Comparison of ENCODE assay signal across 37 cellular contexts in the genomic region with DNA sequence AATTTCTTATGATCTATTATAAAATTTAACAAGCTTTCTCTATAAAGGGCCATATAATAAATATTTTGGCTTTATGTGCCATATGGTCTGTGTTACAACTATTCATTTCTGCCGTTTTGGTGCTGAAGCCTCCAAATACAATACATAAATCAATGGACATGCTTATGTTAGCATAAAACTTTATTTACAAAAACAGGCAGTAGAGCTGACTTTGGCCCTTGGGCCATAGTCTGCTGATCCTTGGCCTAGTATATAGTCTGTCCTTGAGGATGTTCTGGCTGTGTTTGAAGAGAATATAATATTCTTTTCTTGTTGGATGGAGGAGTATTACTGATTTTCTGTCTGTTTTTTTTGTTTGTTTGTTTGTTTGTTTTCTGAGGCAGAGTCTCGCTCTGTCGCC.
DNase-seq lines count a peak whose midpoint lies in the region; ATAC-seq, FAIRE-seq and TF ChIP-seq lines count a peak whose summit lies in the region.
"Had no signal": no experiment of that assay in that cellular context is flagged by ENCODE, and none has a peak within 500 bp of the region (broad histone marks: within the 10 kb centered on the region; RNA-seq: fewer than 3 reads in every experiment).

No MANE protein-coding gene starts in this region.

- peak overlapping the region; percentile 44 for H3K27ac Mint-ChIP-seq in stimulated activated naive B cell treated with anti-CD40 and anti-IgM and Interleukin-4, amounts not matched to agents 10 μg/mL and 1 μg/mL and 100 μg/mL, for 72 hours
- H3K27ac Mint-ChIP-seq: B cell; CD4-positive, alpha-beta memory T cell; CD4-positive, alpha-beta T cell; CD4-positive, CD25-positive, alpha-beta regulatory T cell; CD8-positive, alpha-beta T cell had no signal

- H3K9me1 ChIP-seq in K562 (ENCODE audit: control insufficient read depth, insufficient read depth, low read length) = no peaks in the 10 kb centered on the region

- FAIRE-seq in HepG2 (lab: Jason Lieb, UNC) = no peak
- no peak for FAIRE-seq in GM12878 (lab: Jason Lieb, UNC)
- FAIRE-seq in K562 (lab: Jason Lieb, UNC) = no peak
- FAIRE-seq: A204.1, A549, D721Med had no signal

- H3K27ac ChIP-seq in HepG2 (ENCODE audit: extremely low read length, insufficient read depth, low read length) (no peak overlapping the region), right lobe of liver (no peak overlapping the region), GM12878 (ENCODE audit: control insufficient read depth, insufficient read depth) (peak overlapping the region; percentile 42), K562 (ENCODE audit: extremely low read depth, low read depth, low read length) (no peak overlapping the region), hepatocyte (no peak overlapping the region)
- H3K27ac ChIP-seq: 22Rv1; A549; BLaER1; BLaER1 treated with 17β-estradiol and CSF1 and Interleukin-3, amounts not matched to agents 10 nM and 100 nM; C4-2B had no signal

- RAD21 ChIA-PET in GM12878 (lab: Charles Lee; ENCODE audit: unreplicated experiment) = interaction anchor here (0.7 to 1.1 kb wide), 2 partner anchors 20 to 132 kb away, joined by 4 read pairs; no protein-coding TSS in a partner anchor

- 0 out of 5 replicates have a peak, but pooled peaks cover 0 to 3% of the 10 kb centered on the region in 2 experiments for H3K36me3 ChIP-seq in HepG2 (replicated peaks in 1 of 2; ENCODE audit: control insufficient read depth in 1 of 2, insufficient read depth in 2 of 2, low read length in 2 of 2)
- H3K36me3 ChIP-seq in right lobe of liver = no peaks in the 10 kb centered on the region
- H3K36me3 ChIP-seq in GM12878 (ENCODE audit: control insufficient read depth in 2 of 2, insufficient read depth in 2 of 2, low read length in 1 of 2) = peaks cover 2 to 3% of the 10 kb centered on the region in 2 experiments; a peak in 3 of 4 replicates
- no peaks in the 10 kb centered on the region for H3K36me3 ChIP-seq in K562 (ENCODE audit: control insufficient read depth, insufficient read depth, low read length)
- H3K36me3 ChIP-seq in hepatocyte (replicated peaks; ENCODE audit: insufficient read depth, low read depth) = no peaks in the 10 kb centered on the region
- H3K36me3 ChIP-seq: BE2C had no signal

- POLR2A ChIA-PET in HepG2 (lab: Yijun Ruan, JAX) = no interaction called here
- POLR2A ChIA-PET in GM12878 (lab: Charles Lee) = interaction anchor here (0.7 kb wide), 3 partner anchors 8 to 178 kb away, joined by 3 to 8 read pairs (median 5); no protein-coding TSS in a partner anchor
- POLR2A ChIA-PET in K562 (lab: Yijun Ruan, JAX) = interaction anchor here (0.6 kb wide), 1 partner anchor 19 kb away, joined by 3 read pairs; no protein-coding TSS in a partner anchor

- H3K9me2 ChIP-seq in hepatocyte (replicated peaks; ENCODE audit: insufficient read depth) = no peaks in the 10 kb centered on the region

- H4K20me1 ChIP-seq in HepG2 (ENCODE audit: insufficient read depth, low read length) (no peaks in the 10 kb centered on the region), GM12878 (ENCODE audit: control insufficient read depth, insufficient read depth) (no peaks in the 10 kb centered on the region), K562 (replicated peaks; ENCODE audit: control insufficient read depth, insufficient read depth, low read length) (no peaks in the 10 kb centered on the region), hepatocyte (ENCODE audit: insufficient read depth, poor library complexity, severe bottlenecking) (no peaks in the 10 kb centered on the region)

- no peak overlapping the region for H3K4me3 Mint-ChIP-seq in stimulated activated naive B cell treated with anti-CD40 and anti-IgM and Interleukin-4, amounts not matched to agents 10 μg/mL and 1 μg/mL and 100 μg/mL, for 72 hours
- H3K4me3 Mint-ChIP-seq: B cell; CD14-positive monocyte; CD4-positive, alpha-beta memory T cell; CD4-positive, alpha-beta T cell; CD4-positive, CD25-positive, alpha-beta regulatory T cell; CD8-positive, alpha-beta memory T cell; CD8-positive, alpha-beta T cell had no signal

- no peak for TF ChIP-seq EP300 in HepG2 (IDR thresholded peaks at IDR 0.05; ENCODE audit: low read depth in 2 of 2, low read length in 2 of 2)
- TF ChIP-seq EP300 in HepG2 (CRISPR knock-in tag; IDR thresholded peaks at IDR 0.05; ENCODE audit: borderline replicate concordance) = no peak
- no peak for TF ChIP-seq EP300 in GM12878 (IDR thresholded peaks at IDR 0.05; ENCODE audit: borderline replicate concordance in 1 of 2, control insufficient read depth in 1 of 2, low read depth in 2 of 2, low read length in 2 of 2)
- no peak for TF ChIP-seq EP300 in K562 (IDR thresholded peaks at IDR 0.05; ENCODE audit: low read length)

- H3K27me3 Mint-ChIP-seq in stimulated activated naive B cell treated with anti-CD40 and anti-IgM and Interleukin-4, amounts not matched to agents 10 μg/mL and 1 μg/mL and 100 μg/mL, for 72 hours = no peaks in the 10 kb centered on the region
- H3K27me3 Mint-ChIP-seq: B cell; CD4-positive, alpha-beta memory T cell; CD4-positive, alpha-beta T cell; CD4-positive, CD25-positive, alpha-beta regulatory T cell; CD8-positive, alpha-beta memory T cell had no signal

- H3K27me3 ChIP-seq in HepG2 (ENCODE audit: control insufficient read depth in 1 of 2, insufficient read depth in 2 of 2, low read length in 2 of 2) = no peaks in the 10 kb centered on the region
- no peaks in the 10 kb centered on the region for H3K27me3 ChIP-seq in right lobe of liver
- no peaks in the 10 kb centered on the region for H3K27me3 ChIP-seq in GM12878 (replicated peaks in 1 of 2; ENCODE audit: control insufficient read depth in 2 of 2, insufficient read depth in 2 of 2, low read length in 1 of 2)
- H3K27me3 ChIP-seq in K562 (ENCODE audit: control insufficient read depth in 2 of 2, insufficient read depth in 2 of 2, low read length in 2 of 2) = no peaks in the 10 kb centered on the region
- no peaks in the 10 kb centered on the region for H3K27me3 ChIP-seq in hepatocyte
- H3K27me3 ChIP-seq: BE2C; BLaER1; BLaER1 treated with 17β-estradiol and CSF1 and Interleukin-3, amounts not matched to agents 10 nM and 100 nM had no signal

- H3K9ac ChIP-seq in HepG2 (ENCODE audit: insufficient read depth, low read depth, low read length) = no peak overlapping the region
- H3K9ac ChIP-seq in GM12878 (ENCODE audit: control insufficient read depth, insufficient read depth, low read length) = no peak overlapping the region
- no peak overlapping the region for H3K9ac ChIP-seq in K562 (ENCODE audit: insufficient read depth in 1 of 2, low read depth in 2 of 2, low read length in 2 of 2)
- H3K9ac ChIP-seq: BLaER1; BLaER1 treated with 17β-estradiol and CSF1 and Interleukin-3, amounts not matched to agents 10 nM and 100 nM had no signal

- H3K4me2 ChIP-seq in HepG2 (ENCODE audit: low read depth, low read length) (no peak overlapping the region), GM12878 (ENCODE audit: control insufficient read depth, insufficient read depth) (no peak overlapping the region), K562 (ENCODE audit: insufficient read depth, low read length) (no peak overlapping the region), hepatocyte (no peak overlapping the region)
- H3K4me2 ChIP-seq: A549; BLaER1; BLaER1 treated with 17β-estradiol and CSF1 and Interleukin-3, amounts not matched to agents 10 nM and 100 nM had no signal

- BruUV-seq in HepG2 (replicated peaks; lab: Mats Ljungman, UMichigan) (no TSS peak), GM12878 (replicated peaks; lab: Mats Ljungman, UMichigan) (no TSS peak), K562 (replicated peaks; lab: Mats Ljungman, UMichigan) (no TSS peak)

- WGBS in HepG2 (ENCODE audit: low lambda C conversion rate) = 91% methylated on average over 3 of the region's 3 CpGs
- WGBS in right lobe of liver (ENCODE audit: insufficient coverage, low coverage, low lambda C conversion rate, missing lambda C conversion rate) = 100% methylated on average over 3 of the region's 3 CpGs
- 90% methylated on average over 3 of the region's 3 CpGs for WGBS in GM12878 (ENCODE audit: insufficient coverage, insufficient replicate concordance, low lambda C conversion rate, missing lambda C conversion rate)
- 80% methylated on average over 3 of the region's 3 CpGs for WGBS in K562 (ENCODE audit: insufficient coverage, low coverage, missing lambda C conversion rate)
- WGBS in hepatocyte (ENCODE audit: low lambda C conversion rate, missing lambda C conversion rate) = 96% methylated on average over 3 of the region's 3 CpGs

- peaks cover 3 to 4% of the 10 kb centered on the region in 2 donors for H3K9me3 Mint-ChIP-seq in stimulated activated naive B cell treated with anti-CD40 and anti-IgM and Interleukin-4, amounts not matched to agents 10 μg/mL and 1 μg/mL and 100 μg/mL, for 72 hours
- H3K9me3 Mint-ChIP-seq: CD4-positive, alpha-beta memory T cell; CD4-positive, alpha-beta T cell; CD8-positive, alpha-beta memory T cell; CD8-positive, alpha-beta T cell had no signal

- TF ChIP-seq CTCF in HepG2 (CRISPR knock-in tag; IDR thresholded peaks at IDR 0.05) (no peak), right lobe of liver (IDR thresholded peaks at IDR 0.05) (no peak), GM12878 (IDR thresholded peaks at IDR 0.05 in 2 of 3, conservative IDR thresholded peaks at IDR 0.05 in 1 of 3; ENCODE audit: control insufficient read depth in 2 of 3, extremely low read depth in 1 of 3, insufficient read depth in 1 of 3, low read depth in 3 of 3, low read length in 3 of 3) (no peak), K562 (IDR thresholded peaks at IDR 0.05 in 2 of 3, conservative IDR thresholded peaks at IDR 0.05 in 1 of 3; ENCODE audit: insufficient read depth in 2 of 3, low read depth in 1 of 3, low read length in 3 of 3) (no peak), hepatocyte (IDR thresholded peaks at IDR 0.05; ENCODE audit: poor library complexity) (no peak)

- peaks cover 3 to 13% of the 10 kb centered on the region in 2 donors for H3K4me1 Mint-ChIP-seq in stimulated activated naive B cell treated with anti-CD40 and anti-IgM and Interleukin-4, amounts not matched to agents 10 μg/mL and 1 μg/mL and 100 μg/mL, for 72 hours
- H3K4me1 Mint-ChIP-seq: CD14-positive monocyte had no signal

- CTCF ChIA-PET in HepG2 (lab: Yijun Ruan, JAX; ENCODE audit: low intra/inter-chr PET ratio, low total read pairs) = no interaction called here
- CTCF ChIA-PET in GM12878 (lab: Yijun Ruan, JAX) = interaction anchor here (0.5 kb wide), 1 partner anchor 82 kb away, joined by 4 read pairs; no protein-coding TSS in a partner anchor
- CTCF ChIA-PET in K562 (lab: Yijun Ruan, JAX; ENCODE audit: low intra/inter-chr PET ratio) = no interaction called here

- ATAC-seq in HepG2 (no peak), right lobe of liver (no peak), GM12878 (no peak), K562 (no peak)
- no peak for ATAC-seq in stimulated activated naive B cell treated with anti-CD40 and anti-IgM and Interleukin-4, amounts not matched to agents 10 μg/mL and 1 μg/mL and 100 μg/mL, for 72 hours (replicated peaks)
- ATAC-seq: A549; CD8-positive, alpha-beta T cell had no signal

- H3K4me1 ChIP-seq in HepG2 (ENCODE audit: insufficient read depth, low read length) = peaks cover 6% of the 10 kb centered on the region
- no peaks in the 10 kb centered on the region for H3K4me1 ChIP-seq in right lobe of liver
- H3K4me1 ChIP-seq in GM12878 (ENCODE audit: control insufficient read depth, insufficient read depth, low read length) = peaks cover 18% of the 10 kb centered on the region
- H3K4me1 ChIP-seq in K562 (replicated peaks in 1 of 2; ENCODE audit: control insufficient read depth in 2 of 2, insufficient read depth in 2 of 2, low read length in 2 of 2) = no peaks in the 10 kb centered on the region
- no peaks in the 10 kb centered on the region for H3K4me1 ChIP-seq in hepatocyte (ENCODE audit: insufficient read depth)
- H3K4me1 ChIP-seq: A549, BE2C, BLaER1, Caco-2 had no signal

- H3K79me2 ChIP-seq in HepG2 (ENCODE audit: insufficient read depth, low read length) (peaks cover 6% of the 10 kb centered on the region), GM12878 (ENCODE audit: control insufficient read depth, insufficient read depth, low read length) (peaks cover 35% of the 10 kb centered on the region), K562 (ENCODE audit: control insufficient read depth, insufficient read depth, low read length) (no peaks in the 10 kb centered on the region; the same call in 2 of the 3 replicates), hepatocyte (peaks cover 79% of the 10 kb centered on the region)

- H3K9me3 ChIP-seq in HepG2 (ENCODE audit: low read length) = no peaks in the 10 kb centered on the region
- H3K9me3 ChIP-seq in right lobe of liver = no peaks in the 10 kb centered on the region
- peaks cover 11% of the 10 kb centered on the region; the same call in 2 of the 3 replicates for H3K9me3 ChIP-seq in GM12878 (replicated peaks; ENCODE audit: control insufficient read depth, insufficient read depth, low read length)
- H3K9me3 ChIP-seq in K562 (replicated peaks; ENCODE audit: control insufficient read depth, insufficient read depth, low read depth, low read length) = no peaks in the 10 kb centered on the region
- H3K9me3 ChIP-seq in hepatocyte (ENCODE audit: low read depth) = no peaks in the 10 kb centered on the region
- H3K9me3 ChIP-seq: Caco-2 had no signal

- SMC1A ChIA-PET in GM12878 (lab: Charles Lee; ENCODE audit: uncharacterized antibody, unreplicated experiment) = interaction anchor here (0.8 kb wide), 1 partner anchor 20 kb away, joined by 3 read pairs; no protein-coding TSS in a partner anchor

- TF ChIP-seq RAD21 in HepG2 (CRISPR knock-in tag; IDR thresholded peaks at IDR 0.05) (no peak), GM12878 (IDR thresholded peaks at IDR 0.05; ENCODE audit: insufficient read depth, low read depth, low read length) (no peak), K562 (CRISPR knock-in tag; conservative IDR thresholded peaks at IDR 0.05 in 1 of 2, IDR thresholded peaks at IDR 0.05 in 1 of 2) (no peak)

- H3K4me3 ChIP-seq in HepG2 (replicated peaks in 1 of 3; ENCODE audit: insufficient read depth in 1 of 3, low read depth in 2 of 3, low read length in 3 of 3) (no peak overlapping the region), right lobe of liver (no peak overlapping the region), GM12878 (no peak overlapping the region), K562 (no peak overlapping the region), hepatocyte (no peak overlapping the region)
- H3K4me3 ChIP-seq: A549; BLaER1; BLaER1 treated with 17β-estradiol and CSF1 and Interleukin-3, amounts not matched to agents 10 nM and 100 nM had no signal

- TF ChIP-seq POLR2A in HepG2 (IDR thresholded peaks at IDR 0.05; ENCODE audit: insufficient read depth in 1 of 2, low read depth in 2 of 2, low read length in 2 of 2) = no peak
- no peak for TF ChIP-seq POLR2A in right lobe of liver (IDR thresholded peaks at IDR 0.05)
- TF ChIP-seq POLR2A in GM12878 (IDR thresholded peaks at IDR 0.05; ENCODE audit: low read depth, low read length) = no peak
- no peak for TF ChIP-seq POLR2A in K562 (conservative IDR thresholded peaks at IDR 0.05)

- DNase-seq in HepG2 (ENCODE audit: low spot score) (no peak), right lobe of liver (no peak), GM12878 (ENCODE audit: low read depth, low spot score) (no peak), K562 (ENCODE audit: extremely low read depth in 1 of 4, low spot score in 3 of 4) (no peak), COLO668 (lab: John Stamatoyannopoulos, UW; ENCODE audit: unreplicated experiment) (no peak), hepatocyte (ENCODE audit: low spot score) (no peak), NCI-H69 (lab: John Stamatoyannopoulos, UW) (no peak)
- DNase-seq in stimulated activated naive B cell treated with anti-CD40 and anti-IgM and Interleukin-4, amounts not matched to agents 10 μg/mL and 1 μg/mL and 100 μg/mL, for 72 hours = no peak
- DNase-seq: 8988T; ACHN; AML-193; BE2C; C1 segment of cervical spinal cord; Caco-2; Calu3; CD4-positive, alpha-beta memory T cell; CD4-positive, alpha-beta T cell; CD4-positive, CD25-positive, alpha-beta regulatory T cell; CD8-positive, alpha-beta memory T cell; CD8-positive, alpha-beta T cell; COR-L47; DMS 273 treated with DMSO at 0.1 percent for 48 hours; DMS153; DMS53; DMS79; DMS79 treated with DMSO at 0.1 percent for 48 hours; DND-41; EL had no signal

- intact Hi-C loops in HepG2 (cut with micrococcal nuclease; ENCODE audit: unreplicated experiment) (no loop called here), right lobe of liver (cut with DNase I) (no loop called here), GM12878 (cut with micrococcal nuclease; ENCODE audit: unreplicated experiment) (no loop called here), K562 (cut with micrococcal nuclease) (no loop called here)

- in situ Hi-C loops in HepG2 (cut with HindIII; ENCODE audit: extremely low pct_ligation_motif_present, low pct_unique_long_range_greater_than_20kb) (no loop called here), GM12878 (cut with MboI) (no loop called here), K562 (cut with MboI) (no loop called here)

- H2AFZ ChIP-seq in HepG2 (ENCODE audit: low read length) = no peak overlapping the region
- H2AFZ ChIP-seq in GM12878 (ENCODE audit: control insufficient read depth, low read depth, low read length) = no peak overlapping the region
- H2AFZ ChIP-seq in K562 (ENCODE audit: low read depth, low read length) = no peak overlapping the region
- no peak overlapping the region for H2AFZ ChIP-seq in hepatocyte

- H3K36me3 Mint-ChIP-seq in stimulated activated naive B cell treated with anti-CD40 and anti-IgM and Interleukin-4, amounts not matched to agents 10 μg/mL and 1 μg/mL and 100 μg/mL, for 72 hours = peaks cover 11 to 27% of the 10 kb centered on the region in 2 donors
